In genomic region chr15:52529289-52529929, GRCh38 we compare ENCODE assay signal across 8 cellular contexts. TPM values are rescaled to one million over a fixed set of nuclear protein-coding genes. Genes with fewer than 3 reads are reported as not detected.
DNase-seq lines count a peak whose midpoint lies in the region; ATAC-seq and TF ChIP-seq lines count a peak whose summit lies in the region.

No MANE protein-coding gene starts in this region.

- H3K9ac ChIP-seq in neural cell (ENCODE audit: low read length) = peak overlapping the region; percentile 97

- H3K4me1 Mint-ChIP-seq in activated CD4-positive, alpha-beta T cell treated with anti-CD3 and anti-CD28 coated beads, Interleukin-2, amount 10 ng/mL, durations not matched to agents 24 days and 14 days = peaks cover 30% of the 10 kb centered on the region
- peaks cover 6% of the 10 kb centered on the region for H3K4me1 Mint-ChIP-seq in endothelial cell (ENCODE audit: unreplicated experiment)

- DNase-seq in activated CD4-positive, alpha-beta T cell treated with anti-CD3 and anti-CD28 coated beads, Interleukin-2, amount 10 ng/mL, durations not matched to agents 24 days and 14 days = peak; percentile 75
- DNase-seq in endothelial cell (ENCODE audit: low spot score) (no peak), aorta (no peak)

- intact Hi-C loops in activated CD4-positive, alpha-beta T cell treated with anti-CD3 and anti-CD28 coated beads, Interleukin-2, amount 10 ng/mL, durations not matched to agents 24 days and 14 days (cut with micrococcal nuclease) = loop anchor here (1.0 to 10.0 kb wide), 6 partner anchors 29 to 267 kb away; partner anchors contain the start of gene ATOSA
- intact Hi-C loops in aorta (cut with DNase I) = loop anchor here in 1 of 2 donors (5.0 kb wide), 1 partner anchor 38 kb away; the partner anchor contains the start of gene ARPP19

- peaks cover 35% of the 10 kb centered on the region for H3K79me2 ChIP-seq in neural cell (replicated peaks; ENCODE audit: insufficient read depth, low read length)

- no peak for TF ChIP-seq RAD21 in neural cell (conservative IDR thresholded peaks at IDR 0.05)

- H3K9me2 ChIP-seq in neural cell (ENCODE audit: insufficient read depth, low read length) = no peaks in the 10 kb centered on the region

- peak overlapping the region; percentile 76 for H3K4me3 ChIP-seq in neural cell (ENCODE audit: low read length)
- H3K4me3 ChIP-seq in aorta (ENCODE audit: low read length in 2 of 2) = peak overlapping the region; percentile 82 to 92

- H4K20me1 ChIP-seq in neural cell (ENCODE audit: insufficient read depth) = no peaks in the 10 kb centered on the region

- no peaks in the 10 kb centered on the region for H3F3A ChIP-seq in neural cell (ENCODE audit: insufficient read depth, low read length, poor library complexity, severe bottlenecking)

- H3K27ac ChIP-seq in neural cell (ENCODE audit: low read length) (peak overlapping the region; percentile 94), aorta (ENCODE audit: low read depth in 1 of 2, low read length in 2 of 2) (peak overlapping the region in 1 of 2 donors; percentile 62)

- no peaks in the 10 kb centered on the region for H3K9me3 ChIP-seq in neural cell (ENCODE audit: low read length)
- no peaks in the 10 kb centered on the region for H3K9me3 ChIP-seq in aorta (ENCODE audit: control insufficient read depth, low read length)

- TF ChIP-seq POLR2A in GM18505 (IDR thresholded peaks at IDR 0.05; ENCODE audit: borderline replicate concordance, extremely low read depth, insufficient read depth, insufficient read length) = no peak

- peak overlapping the region; percentile 41 for H3K4me2 ChIP-seq in neural cell (ENCODE audit: low read length)

- WGBS in aorta, 2 donors = 1 to 2% methylated on average over 31 to 37 of the region's 37 CpGs

- H3K27me3 Mint-ChIP-seq in activated CD4-positive, alpha-beta T cell treated with anti-CD3 and anti-CD28 coated beads, Interleukin-2, amount 10 ng/mL, durations not matched to agents 24 days and 14 days = peaks cover 14% of the 10 kb centered on the region
- H3K27me3 Mint-ChIP-seq in endothelial cell (ENCODE audit: unreplicated experiment) = peaks cover 16% of the 10 kb centered on the region

- H3K4me1 ChIP-seq in aorta (ENCODE audit: control insufficient read depth in 1 of 2, insufficient read depth in 2 of 2, low read length in 2 of 2) = no peaks in the 10 kb centered on the region

- H3K27me3 ChIP-seq in neural cell (ENCODE audit: insufficient read depth, low read depth, low read length) (no peaks in the 10 kb centered on the region), aorta (ENCODE audit: control insufficient read depth in 1 of 2, insufficient read depth in 2 of 2, low read length in 1 of 2) (no peaks in the 10 kb centered on the region)

- TF ChIP-seq EP300 in neural cell (conservative IDR thresholded peaks at IDR 0.05; ENCODE audit: poor library complexity, severe bottlenecking) = peak; percentile 40

- H3K36me3 ChIP-seq in neural cell (ENCODE audit: insufficient read depth, low read length) (no peaks in the 10 kb centered on the region), aorta (ENCODE audit: control insufficient read depth in 1 of 2, insufficient read depth in 2 of 2, low read length in 1 of 2) (no peaks in the 10 kb centered on the region)

- peak overlapping the region; percentile 88 for H2AFZ ChIP-seq in neural cell (ENCODE audit: low read depth, low read length)

- no peaks in the 10 kb centered on the region for H3K36me3 Mint-ChIP-seq in activated CD4-positive, alpha-beta T cell treated with anti-CD3 and anti-CD28 coated beads, Interleukin-2, amount 10 ng/mL, durations not matched to agents 24 days and 14 days (ENCODE audit: low read depth)
- no peaks in the 10 kb centered on the region for H3K36me3 Mint-ChIP-seq in endothelial cell (ENCODE audit: low read depth, unreplicated experiment)

- no peaks in the 10 kb centered on the region for H3K9me3 Mint-ChIP-seq in activated CD4-positive, alpha-beta T cell treated with anti-CD3 and anti-CD28 coated beads, Interleukin-2, amount 10 ng/mL, durations not matched to agents 24 days and 14 days
- no peaks in the 10 kb centered on the region for H3K9me3 Mint-ChIP-seq in endothelial cell (ENCODE audit: unreplicated experiment)

- H3K27ac Mint-ChIP-seq in activated CD4-positive, alpha-beta T cell treated with anti-CD3 and anti-CD28 coated beads, Interleukin-2, amount 10 ng/mL, durations not matched to agents 24 days and 14 days = peak overlapping the region; percentile 75
- no peak overlapping the region for H3K27ac Mint-ChIP-seq in endothelial cell (ENCODE audit: unreplicated experiment)

- ATAC-seq in GM18505 (IDR thresholded peaks at IDR 0.05; ENCODE audit: unreplicated experiment) (peak; percentile 8), HG03378 (IDR thresholded peaks at IDR 0.05; ENCODE audit: unreplicated experiment) (peak; percentile 3), aorta (ENCODE audit: low FRiP score) (no peak), HG03439 (IDR thresholded peaks at IDR 0.05; ENCODE audit: unreplicated experiment) (no peak), GM21390 (IDR thresholded peaks at IDR 0.05; ENCODE audit: unreplicated experiment) (no peak)

- peak overlapping the region; percentile 76 for H3K4me3 Mint-ChIP-seq in activated CD4-positive, alpha-beta T cell treated with anti-CD3 and anti-CD28 coated beads, Interleukin-2, amount 10 ng/mL, durations not matched to agents 24 days and 14 days
- peak overlapping the region; percentile 44 for H3K4me3 Mint-ChIP-seq in endothelial cell (ENCODE audit: unreplicated experiment)

- no peak for TF ChIP-seq CTCF in endothelial cell (IDR thresholded peaks at IDR 0.05; ENCODE audit: unreplicated experiment)
- peak; percentile 13 for TF ChIP-seq CTCF in neural cell (IDR thresholded peaks at IDR 0.05; ENCODE audit: poor library complexity, severe bottlenecking)

TF ChIP-seq in neural cell, 6 proteins besides CTCF, POLR2A, EP300 and RAD21:
- TF ChIP-seq TAF1 (IDR thresholded peaks at IDR 0.05; ENCODE audit: low read depth) (peak; percentile 15), MXI1 (conservative IDR thresholded peaks at IDR 0.05; ENCODE audit: poor library complexity, severe bottlenecking) (peak; percentile 15), SMC3 (conservative IDR thresholded peaks at IDR 0.05; ENCODE audit: poor library complexity) (no peak), REST (IDR thresholded peaks at IDR 0.05; ENCODE audit: borderline replicate concordance) (no peak)

RNA-seq across cellular contexts. Expression of gene MYO5A, which starts 0.7 kb away (rescaled TPM):
- 19.8 and 23.7 TPM in 2 replicates for total RNA-seq in activated CD4-positive, alpha-beta T cell treated with anti-CD3 and anti-CD28 coated beads, Interleukin-2, amount 10 ng/mL, durations not matched to agents 24 days and 14 days
- total RNA-seq in endothelial cell (ENCODE audit: unreplicated experiment) (9.1 TPM), aorta (10 to 100 TPM; 34.5 to 42.1 TPM)
- polyA plus RNA-seq in neural cell (43.8 and 45.2 TPM in 2 replicates), aorta (1 to 10 TPM; 5.7 to 9.5 TPM)
- polyA minus RNA-seq in neural cell = 234 and 301 TPM in 2 replicates

RNA-seq across cellular contexts. Expression of gene ARPP19, which starts 39.4 kb away (rescaled TPM):
- total RNA-seq in activated CD4-positive, alpha-beta T cell treated with anti-CD3 and anti-CD28 coated beads, Interleukin-2, amount 10 ng/mL, durations not matched to agents 24 days and 14 days = 191 and 215 TPM in 2 replicates
- total RNA-seq in endothelial cell (ENCODE audit: unreplicated experiment) = 220 TPM
- polyA plus RNA-seq in neural cell = 252 and 254 TPM in 2 replicates
- polyA minus RNA-seq in neural cell = 226 and 276 TPM in 2 replicates
- total RNA-seq in aorta = 100 to 1,000 TPM; 129 to 163 TPM
- polyA plus RNA-seq in aorta = 10 to 100 TPM; 33.3 to 55.6 TPM

Comparison
In these comparisons a context has a peak if more than half of its experiments do, and no peak if none do; other contexts are left out.
1. ATAC-seq: peak in GM18505 (single experiment) and HG03378 (single experiment); none in aorta (single experiment), HG03439 (single experiment) and GM21390 (single experiment).